Comparison of ENCODE assay signal across 10 cellular contexts in the genomic region with DNA sequence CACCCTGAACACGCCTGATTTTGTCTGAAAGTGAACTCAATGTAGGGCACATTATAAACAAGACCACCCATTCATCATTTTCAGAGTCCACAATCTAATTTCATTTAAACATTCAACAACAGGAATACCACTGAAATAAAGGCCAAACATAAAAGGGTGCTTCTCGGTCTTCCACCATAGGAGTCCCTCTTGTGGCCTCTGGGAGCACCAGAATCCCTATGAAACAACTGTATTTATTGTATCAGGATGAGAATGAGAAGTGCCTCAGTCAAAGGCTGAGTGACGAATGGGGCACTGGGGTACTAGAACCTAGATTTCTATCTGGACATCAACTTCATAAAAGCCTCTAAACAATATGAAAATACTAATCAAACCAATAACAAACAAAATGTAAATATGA. TPM values are rescaled to one million over a fixed set of nuclear protein-coding genes. Genes with fewer than 3 reads are reported as not detected.
A peak's percentile ranks its signal among the peaks of the same experiment; 100 is the strongest.
DNase-seq lines count a peak whose midpoint lies in the region; ATAC-seq and TF ChIP-seq lines count a peak whose summit lies in the region.
"Had no signal": no experiment of that assay in that cellular context is flagged by ENCODE, and none has a peak within 500 bp of the region (broad histone marks: within the 10 kb centered on the region; RNA-seq: fewer than 3 reads in every experiment).

No MANE protein-coding gene starts in this region.

- H3K27ac ChIP-seq in RWPE1: no peak overlapping the region
- H3K27ac ChIP-seq in skeletal muscle tissue (ENCODE audit: low read depth, low read length): peak overlapping the region; percentile 22

- CTCF ChIA-PET in RWPE1 (lab: Yijun Ruan, JAX): no interaction called here

- ATAC-seq in HG03045 (IDR thresholded peaks at IDR 0.05; ENCODE audit: unreplicated experiment) (no peak), HG03439 (IDR thresholded peaks at IDR 0.05; ENCODE audit: unreplicated experiment) (no peak)
- ATAC-seq: natural killer cell had no signal

- no peaks in the 10 kb centered on the region for H3K9me3 ChIP-seq in skeletal muscle tissue (ENCODE audit: control insufficient read depth in 3 of 3, low read length in 3 of 3)

- no peak overlapping the region for H3K9ac ChIP-seq in skeletal muscle tissue (ENCODE audit: low read depth in 1 of 3, low read length in 3 of 3)

- TF ChIP-seq CTCF in GM12865 (IDR thresholded peaks at IDR 0.05; ENCODE audit: insufficient read depth, low read depth, low read length, missing control alignments): no peak
- TF ChIP-seq CTCF in RWPE1 (conservative IDR thresholded peaks at IDR 0.05; ENCODE audit: low read depth): no peak
- peak; percentile 38 for TF ChIP-seq CTCF in fibroblast of pulmonary artery (IDR thresholded peaks at IDR 0.05; ENCODE audit: low read length, missing control alignments)

- H3K4me1 ChIP-seq in skeletal muscle tissue (ENCODE audit: control insufficient read depth in 3 of 3, insufficient read depth in 3 of 3, low read length in 3 of 3): peaks cover 24 to 30% (median 30%) of the 10 kb centered on the region in 3 donors

- POLR2A ChIA-PET in RWPE1 (lab: Yijun Ruan, JAX; ENCODE audit: low non-redundant PET): no interaction called here

- intact Hi-C loops in posterior vena cava (cut with DNase I): loop anchor here in 1 of 2 donors (10.0 kb wide), 1 partner anchor 59 kb away; a partner anchor contains a TSS

- H3K4me3 ChIP-seq in GM12865 (ENCODE audit: low read depth, low read length) (no peak overlapping the region), fibroblast of pulmonary artery (replicated peaks; ENCODE audit: low read depth, low read length) (no peak overlapping the region), skeletal muscle tissue (ENCODE audit: low read length in 3 of 3) (peak overlapping the region in 1 of 3 donors; percentile 28)

- DNase-seq in GM12865 (ENCODE audit: low read depth): peak; percentile 15
- peak; percentile 3 for DNase-seq in RWPE1 (ENCODE audit: low spot score)
- DNase-seq in fibroblast of pulmonary artery (ENCODE audit: low read depth): no peak
- no peak for DNase-seq in posterior vena cava (ENCODE audit: low spot score)
- DNase-seq: glutamatergic neuron, natural killer cell had no signal

- peaks cover 17 to 47% (median 26%) of the 10 kb centered on the region in 3 donors for H3K36me3 ChIP-seq in skeletal muscle tissue (ENCODE audit: control insufficient read depth in 3 of 3, insufficient read depth in 3 of 3, low read length in 3 of 3)

- H3K27me3 ChIP-seq in skeletal muscle tissue (ENCODE audit: control insufficient read depth in 3 of 3, insufficient read depth in 3 of 3, low read length in 3 of 3): no peaks in the 10 kb centered on the region

RNA-seq across cellular contexts. Expression of a gene that starts 40.4 kb away (rescaled TPM):
- total RNA-seq in skeletal muscle tissue: 0.52 TPM
- 10 to 100 TPM; 34.8 to 57.1 TPM for total RNA-seq in posterior vena cava
- total RNA-seq: natural killer cell, RPMI7951 had no signal

Comparison
In these comparisons a context has a peak if more than half of its experiments do, and no peak if none do; other contexts are left out.
1. DNase-seq: peak in GM12865 (single experiment) and RWPE1 (single experiment); none in fibroblast of pulmonary artery (single experiment) and posterior vena cava (single experiment).
2. RNA of a gene that starts 40.4 kb away (total RNA-seq): 34.8 to 57.1 TPM in posterior vena cava; 0.52 TPM in skeletal muscle tissue (single experiment); every median in the first group is over 10 times any median in the second.